In genomic region chr21:45158491-45159423, GRCh38 we compare ENCODE assay signal across 27 cellular contexts.
DNase-seq lines count a peak whose midpoint lies in the region; ATAC-seq and TF ChIP-seq lines count a peak whose summit lies in the region.
"Had no signal": no experiment of that assay in that cellular context is flagged by ENCODE, and none has a peak within 500 bp of the region (broad histone marks: within the 10 kb centered on the region; RNA-seq: fewer than 3 reads in every experiment).

No MANE protein-coding gene starts in this region.

- POLR2A ChIA-PET in OCI-LY7 (lab: Charles Lee) = no interaction called here

- H3K4me1 ChIP-seq in OCI-LY7 (ENCODE audit: insufficient read depth, low read length, poor library complexity, severe bottlenecking) = peaks cover 3% of the 10 kb centered on the region

- no peak for TF ChIP-seq CTCF in OCI-LY7 (conservative IDR thresholded peaks at IDR 0.05; ENCODE audit: low read length)
- TF ChIP-seq CTCF in glutamatergic neuron (IDR thresholded peaks at IDR 0.05; ENCODE audit: partially characterized antibody, unreplicated experiment) = no peak

- H3K9me3 Mint-ChIP-seq in activated CD8-positive, alpha-beta memory T cell treated with anti-CD3 and anti-CD28 coated beads, Interleukin-2, amount 10 ng/mL, durations not matched to agents 7 days and 5 days (ENCODE audit: low read depth) = peaks cover 2% of the 10 kb centered on the region
- peaks cover 7% of the 10 kb centered on the region for H3K9me3 Mint-ChIP-seq in glutamatergic neuron (ENCODE audit: unreplicated experiment)
- H3K9me3 Mint-ChIP-seq in stimulated activated memory B cell treated with anti-CD40 and anti-IgM and Interleukin-4, amounts not matched to agents 10 μg/mL and 1 μg/mL and 100 μg/mL, for 72 hours = peaks cover 21% of the 10 kb centered on the region
- H3K9me3 Mint-ChIP-seq: activated naive CD4-positive, alpha-beta T cell treated with anti-CD3 and anti-CD28 coated beads, Interleukin-2, amount 50 U/mL, for 24 hours; activated T-helper 1 cell treated with anti-CD3 and anti-CD28 coated beads, Interleukin-12 subunit alpha, Interleukin-12 subunit beta, Interleukin-2, Interleukin-4 antibody, amounts not matched to agents 30 ng/mL and 10 ng/mL and 1 ng/mL, durations not matched to agents 14 hours and 24 hours and 36 hours; CD8-positive, alpha-beta memory T cell had no signal

- peaks cover 10% of the 10 kb centered on the region for H3K36me3 Mint-ChIP-seq in activated CD8-positive, alpha-beta memory T cell treated with anti-CD3 and anti-CD28 coated beads, Interleukin-2, amount 10 ng/mL, durations not matched to agents 7 days and 5 days
- peaks cover 5% of the 10 kb centered on the region for H3K36me3 Mint-ChIP-seq in glutamatergic neuron (ENCODE audit: unreplicated experiment)
- peaks cover 53% of the 10 kb centered on the region for H3K36me3 Mint-ChIP-seq in stimulated activated memory B cell treated with anti-CD40 and anti-IgM and Interleukin-4, amounts not matched to agents 10 μg/mL and 1 μg/mL and 100 μg/mL, for 72 hours

- intact Hi-C loops in OCI-LY7 (cut with micrococcal nuclease; ENCODE audit: unreplicated experiment) = no loop called here

- CTCF ChIA-PET in activated CD8-positive, alpha-beta memory T cell treated with anti-CD3 and anti-CD28 coated beads, Interleukin-2, amount 10 ng/mL, durations not matched to agents 7 days and 5 days (lab: Charles Lee) = interaction anchor here (2.1 kb wide), 1 partner anchor 21 kb away, joined by 6 read pairs; no protein-coding TSS in a partner anchor
- CTCF ChIA-PET in OCI-LY7 (lab: Charles Lee; ENCODE audit: unreplicated experiment) = no interaction called here

- no peak overlapping the region for H3K4me3 ChIP-seq in OCI-LY7 (ENCODE audit: low read depth, low read length, poor library complexity, severe bottlenecking)
- H3K4me3 ChIP-seq: cardiac muscle cell, gastrocnemius medialis, psoas muscle, SK-N-MC had no signal

- no peaks in the 10 kb centered on the region for H3K9me3 ChIP-seq in OCI-LY7 (ENCODE audit: low read length)
- H3K9me3 ChIP-seq: gastrocnemius medialis, psoas muscle had no signal

- no peak overlapping the region for H2AFZ ChIP-seq in OCI-LY7 (ENCODE audit: low read length)

- no peak for ATAC-seq in activated CD8-positive, alpha-beta memory T cell treated with anti-CD3 and anti-CD28 coated beads, Interleukin-2, amount 10 ng/mL, durations not matched to agents 7 days and 5 days
- peak; percentile 81 for ATAC-seq in stimulated activated memory B cell treated with anti-CD40 and anti-IgM and Interleukin-4, amounts not matched to agents 10 μg/mL and 1 μg/mL and 100 μg/mL, for 72 hours
- no peak for ATAC-seq in GM19328 (IDR thresholded peaks at IDR 0.05; ENCODE audit: unreplicated experiment)
- no peak for ATAC-seq in HG03342 (IDR thresholded peaks at IDR 0.05; ENCODE audit: unreplicated experiment)
- ATAC-seq: activated CD4-positive, alpha-beta T cell treated with anti-CD3 and anti-CD28 coated beads for 36 hours; gastrocnemius medialis; left colon; psoas muscle; stimulated activated naive CD8-positive, alpha-beta T cell treated with anti-CD3 and anti-CD28 coated beads, Interleukin-15, amount 100 ng/mL, for 72 hours had no signal

- peaks cover 14% of the 10 kb centered on the region for H3K4me1 Mint-ChIP-seq in activated CD8-positive, alpha-beta memory T cell treated with anti-CD3 and anti-CD28 coated beads, Interleukin-2, amount 10 ng/mL, durations not matched to agents 7 days and 5 days
- H3K4me1 Mint-ChIP-seq in glutamatergic neuron (ENCODE audit: low read depth, unreplicated experiment) = peaks cover 29% of the 10 kb centered on the region
- H3K4me1 Mint-ChIP-seq in stimulated activated memory B cell treated with anti-CD40 and anti-IgM and Interleukin-4, amounts not matched to agents 10 μg/mL and 1 μg/mL and 100 μg/mL, for 72 hours = peaks cover 36% of the 10 kb centered on the region

- no peak overlapping the region for H3K27ac ChIP-seq in OCI-LY7 (ENCODE audit: low read depth, low read length, poor library complexity, severe bottlenecking)
- H3K27ac ChIP-seq: cardiac muscle cell, gastrocnemius medialis, psoas muscle, SK-N-MC had no signal

- H3K36me3 ChIP-seq in OCI-LY7 (ENCODE audit: insufficient read depth, low read length) = no peaks in the 10 kb centered on the region
- H3K36me3 ChIP-seq: cardiac muscle cell, gastrocnemius medialis had no signal

- no peaks in the 10 kb centered on the region for H3K79me2 ChIP-seq in OCI-LY7 (ENCODE audit: insufficient read depth, low read depth, low read length)

- no peaks in the 10 kb centered on the region for H4K20me1 ChIP-seq in OCI-LY7 (ENCODE audit: insufficient read depth, low read length)

- no peak overlapping the region for H3K27ac Mint-ChIP-seq in activated CD8-positive, alpha-beta memory T cell treated with anti-CD3 and anti-CD28 coated beads, Interleukin-2, amount 10 ng/mL, durations not matched to agents 7 days and 5 days
- peak overlapping the region; percentile 74 for H3K27ac Mint-ChIP-seq in glutamatergic neuron (ENCODE audit: unreplicated experiment)
- peak overlapping the region; percentile 27 for H3K27ac Mint-ChIP-seq in stimulated activated memory B cell treated with anti-CD40 and anti-IgM and Interleukin-4, amounts not matched to agents 10 μg/mL and 1 μg/mL and 100 μg/mL, for 72 hours
- H3K27ac Mint-ChIP-seq: activated CD4-positive, alpha-beta T cell treated with anti-CD3 and anti-CD28 coated beads for 36 hours; activated naive CD4-positive, alpha-beta T cell treated with anti-CD3 and anti-CD28 coated beads, Interleukin-2, amount 50 U/mL, for 24 hours; activated T-helper 1 cell treated with anti-CD3 and anti-CD28 coated beads, Interleukin-12 subunit alpha, Interleukin-12 subunit beta, Interleukin-2, Interleukin-4 antibody, amounts not matched to agents 30 ng/mL and 10 ng/mL and 1 ng/mL, durations not matched to agents 14 hours and 24 hours and 36 hours; dendritic cell treated with granulocyte-macrophage colony-stimulating factor and Interleukin-4, amounts not matched to agents 40 ng/mL and 50 ng/mL, for 4 days; stimulated activated naive CD8-positive, alpha-beta T cell treated with anti-CD3 and anti-CD28 coated beads, Interleukin-15, amount 100 ng/mL, for 72 hours; T-helper 1 cell treated with Interleukin-12 subunit alpha and Interleukin-12 subunit beta and Interleukin-4 antibody, amounts not matched to agents 30 μg/mL and 1 μg/mL, for 36 hours had no signal

- BruUV-seq in OCI-LY7 (replicated peaks; lab: Mats Ljungman, UMichigan) = no TSS peak

- peak; percentile 26 for DNase-seq in activated CD8-positive, alpha-beta memory T cell treated with anti-CD3 and anti-CD28 coated beads, Interleukin-2, amount 10 ng/mL, durations not matched to agents 7 days and 5 days
- DNase-seq in activated CD8-positive, alpha-beta memory T cell treated with anti-CD3 and anti-CD28 coated beads, Interleukin-2, amount 50 U/mL, for 48 hours = no peak
- DNase-seq in OCI-LY7 (ENCODE audit: low spot score) = peak; percentile 15
- DNase-seq in glutamatergic neuron = no peak
- DNase-seq in central memory CD4-positive, alpha-beta T cell = no peak
- DNase-seq: activated CD4-positive, alpha-beta T cell treated with anti-CD3 and anti-CD28 coated beads for 36 hours; CD8-positive, alpha-beta memory T cell; gastrocnemius medialis; H7; hippocampal formation; left colon; mesendoderm; NCI-H1105; NCI-H2081; NCI-H82; RPMI8226; stimulated activated naive CD8-positive, alpha-beta T cell treated with anti-CD3 and anti-CD28 coated beads, Interleukin-15, amount 100 ng/mL, for 72 hours had no signal

- H3K9me2 ChIP-seq in OCI-LY7 (ENCODE audit: insufficient read depth, low read length) = no peaks in the 10 kb centered on the region

- no peak overlapping the region for H3K4me2 ChIP-seq in OCI-LY7 (ENCODE audit: low read length)

- no peaks in the 10 kb centered on the region for H3K27me3 Mint-ChIP-seq in activated CD8-positive, alpha-beta memory T cell treated with anti-CD3 and anti-CD28 coated beads, Interleukin-2, amount 10 ng/mL, durations not matched to agents 7 days and 5 days
- H3K27me3 Mint-ChIP-seq in glutamatergic neuron (ENCODE audit: unreplicated experiment) = peaks cover 2% of the 10 kb centered on the region
- H3K27me3 Mint-ChIP-seq in stimulated activated memory B cell treated with anti-CD40 and anti-IgM and Interleukin-4, amounts not matched to agents 10 μg/mL and 1 μg/mL and 100 μg/mL, for 72 hours = no peaks in the 10 kb centered on the region
- H3K27me3 Mint-ChIP-seq: activated CD4-positive, alpha-beta T cell treated with anti-CD3 and anti-CD28 coated beads for 36 hours; activated naive CD4-positive, alpha-beta T cell treated with anti-CD3 and anti-CD28 coated beads, Interleukin-2, amount 50 U/mL, for 24 hours; CD8-positive, alpha-beta memory T cell; dendritic cell treated with granulocyte-macrophage colony-stimulating factor and Interleukin-4, amounts not matched to agents 40 ng/mL and 50 ng/mL, for 4 days; stimulated activated naive CD8-positive, alpha-beta T cell treated with anti-CD3 and anti-CD28 coated beads, Interleukin-15, amount 100 ng/mL, for 72 hours had no signal

- H3K4me3 Mint-ChIP-seq in activated CD8-positive, alpha-beta memory T cell treated with anti-CD3 and anti-CD28 coated beads, Interleukin-2, amount 10 ng/mL, durations not matched to agents 7 days and 5 days = no peak overlapping the region
- H3K4me3 Mint-ChIP-seq in glutamatergic neuron (ENCODE audit: unreplicated experiment) = peak overlapping the region; percentile 18
- no peak overlapping the region for H3K4me3 Mint-ChIP-seq in stimulated activated memory B cell treated with anti-CD40 and anti-IgM and Interleukin-4, amounts not matched to agents 10 μg/mL and 1 μg/mL and 100 μg/mL, for 72 hours
- H3K4me3 Mint-ChIP-seq: activated CD4-positive, alpha-beta T cell treated with anti-CD3 and anti-CD28 coated beads for 36 hours; activated naive CD4-positive, alpha-beta T cell treated with anti-CD3 and anti-CD28 coated beads, Interleukin-2, amount 50 U/mL, for 24 hours; activated T-helper 1 cell treated with anti-CD3 and anti-CD28 coated beads, Interleukin-12 subunit alpha, Interleukin-12 subunit beta, Interleukin-2, Interleukin-4 antibody, amounts not matched to agents 30 ng/mL and 10 ng/mL and 1 ng/mL, durations not matched to agents 14 hours and 24 hours and 36 hours; CD8-positive, alpha-beta memory T cell; dendritic cell treated with granulocyte-macrophage colony-stimulating factor and Interleukin-4, amounts not matched to agents 40 ng/mL and 50 ng/mL, for 4 days; stimulated activated naive CD8-positive, alpha-beta T cell treated with anti-CD3 and anti-CD28 coated beads, Interleukin-15, amount 100 ng/mL, for 72 hours; T-helper 1 cell treated with Interleukin-12 subunit alpha and Interleukin-12 subunit beta and Interleukin-4 antibody, amounts not matched to agents 30 μg/mL and 1 μg/mL, for 36 hours had no signal

Comparison
In these comparisons a context has a peak if more than half of its experiments do, and no peak if none do; other contexts are left out.
1. DNase-seq: peak in activated CD8-positive, alpha-beta memory T cell treated with anti-CD3 and anti-CD28 coated beads, Interleukin-2, amount 10 ng/mL, durations not matched to agents 7 days and 5 days (single experiment) and OCI-LY7 (single experiment); none in activated CD8-positive, alpha-beta memory T cell treated with anti-CD3 and anti-CD28 coated beads, Interleukin-2, amount 50 U/mL, for 48 hours (single experiment), glutamatergic neuron (single experiment) and central memory CD4-positive, alpha-beta T cell (single experiment).